Comparison of ENCODE assay signal across 8 cellular contexts in genomic region chr10:120514035-120514620, GRCh38. TPM values are rescaled to one million over a fixed set of nuclear protein-coding genes. Genes with fewer than 3 reads are reported as not detected.
A peak's percentile ranks its signal among the peaks of the same experiment; 100 is the strongest.
DNase-seq lines count a peak whose midpoint lies in the region; ATAC-seq, FAIRE-seq and TF ChIP-seq lines count a peak whose summit lies in the region.

No MANE protein-coding gene starts in this region.

- DNase-seq in EL = peak; percentile 43
- peak; percentile 8 to 34 for DNase-seq in Kasumi-1 (lab: John Stamatoyannopoulos, UW)
- DNase-seq in activated CD8-positive, alpha-beta T cell treated with anti-CD3 and anti-CD28 coated beads, Interleukin-2, amount 10 ng/mL, durations not matched to agents 7 days and 5 days = peak; percentile 57
- DNase-seq in HepG2 (ENCODE audit: low spot score) = peak; percentile 24
- DNase-seq in CD8-positive, alpha-beta memory T cell = no peak
- no peak for DNase-seq in gastrocnemius medialis
- no peak for DNase-seq in activated T-helper 1 cell treated with anti-CD3 and anti-CD28 coated beads, Interleukin-12 subunit alpha, Interleukin-12 subunit beta, Interleukin-2, Interleukin-4 antibody, amounts not matched to agents 30 ng/mL and 10 ng/mL and 1 ng/mL, durations not matched to agents 14 hours and 24 hours and 36 hours (ENCODE audit: low spot score)

- H3K27me3 Mint-ChIP-seq in activated CD8-positive, alpha-beta T cell treated with anti-CD3 and anti-CD28 coated beads, Interleukin-2, amount 10 ng/mL, durations not matched to agents 7 days and 5 days (ENCODE audit: low read depth) = no peaks in the 10 kb centered on the region
- H3K27me3 Mint-ChIP-seq in CD8-positive, alpha-beta memory T cell = no peaks in the 10 kb centered on the region
- H3K27me3 Mint-ChIP-seq in activated T-helper 1 cell treated with anti-CD3 and anti-CD28 coated beads, Interleukin-12 subunit alpha, Interleukin-12 subunit beta, Interleukin-2, Interleukin-4 antibody, amounts not matched to agents 30 ng/mL and 10 ng/mL and 1 ng/mL, durations not matched to agents 14 hours and 24 hours and 36 hours (ENCODE audit: insufficient read depth) = no peaks in the 10 kb centered on the region

- H3K27ac ChIP-seq in HepG2 (ENCODE audit: extremely low read length, insufficient read depth, low read length) (no peak overlapping the region), gastrocnemius medialis (no peak overlapping the region)
- no peak overlapping the region for H3K27ac ChIP-seq in CD8-positive, alpha-beta memory T cell (ENCODE audit: low read depth, low read length)

- CTCF ChIA-PET in activated CD8-positive, alpha-beta T cell treated with anti-CD3 and anti-CD28 coated beads, Interleukin-2, amount 10 ng/mL, durations not matched to agents 7 days and 5 days (lab: Charles Lee) = no interaction called here
- CTCF ChIA-PET in HepG2 (lab: Yijun Ruan, JAX; ENCODE audit: low intra/inter-chr PET ratio, low total read pairs) = no interaction called here
- CTCF ChIA-PET in CD8-positive, alpha-beta memory T cell (lab: Charles Lee) = no interaction called here

- H3K79me2 ChIP-seq in HepG2 (ENCODE audit: insufficient read depth, low read length) = no peaks in the 10 kb centered on the region

- TF ChIP-seq RAD21 in HepG2 (CRISPR knock-in tag; IDR thresholded peaks at IDR 0.05) = no peak

- no peaks in the 10 kb centered on the region for H4K20me1 ChIP-seq in HepG2 (ENCODE audit: insufficient read depth, low read length)

- TF ChIP-seq CTCF in HepG2 (CRISPR knock-in tag; IDR thresholded peaks at IDR 0.05) = no peak
- TF ChIP-seq CTCF in gastrocnemius medialis (IDR thresholded peaks at IDR 0.05 in 4 of 5, conservative IDR thresholded peaks at IDR 0.05 in 1 of 5) = no peak

- no peak overlapping the region for H3K4me3 Mint-ChIP-seq in activated CD8-positive, alpha-beta T cell treated with anti-CD3 and anti-CD28 coated beads, Interleukin-2, amount 10 ng/mL, durations not matched to agents 7 days and 5 days
- H3K4me3 Mint-ChIP-seq in CD8-positive, alpha-beta memory T cell = no peak overlapping the region
- no peak overlapping the region for H3K4me3 Mint-ChIP-seq in activated T-helper 1 cell treated with anti-CD3 and anti-CD28 coated beads, Interleukin-12 subunit alpha, Interleukin-12 subunit beta, Interleukin-2, Interleukin-4 antibody, amounts not matched to agents 30 ng/mL and 10 ng/mL and 1 ng/mL, durations not matched to agents 14 hours and 24 hours and 36 hours

- H3K9me3 ChIP-seq in HepG2 (ENCODE audit: low read length) = no peaks in the 10 kb centered on the region
- H3K9me3 ChIP-seq in CD8-positive, alpha-beta memory T cell (ENCODE audit: low read length) = no peaks in the 10 kb centered on the region
- no peaks in the 10 kb centered on the region for H3K9me3 ChIP-seq in gastrocnemius medialis

- intact Hi-C loops in HepG2 (cut with micrococcal nuclease; ENCODE audit: unreplicated experiment) = no loop called here
- intact Hi-C loops in gastrocnemius medialis (cut with DNase I; ENCODE audit: low total_unique reads) = no loop called here
- intact Hi-C loops in activated T-helper 1 cell treated with anti-CD3 and anti-CD28 coated beads, Interleukin-12 subunit alpha, Interleukin-12 subunit beta, Interleukin-2, Interleukin-4 antibody, amounts not matched to agents 30 ng/mL and 10 ng/mL and 1 ng/mL, durations not matched to agents 14 hours and 24 hours and 36 hours (cut with micrococcal nuclease) = no loop called here

- H3K36me3 Mint-ChIP-seq in activated CD8-positive, alpha-beta T cell treated with anti-CD3 and anti-CD28 coated beads, Interleukin-2, amount 10 ng/mL, durations not matched to agents 7 days and 5 days (ENCODE audit: low read depth) = no peaks in the 10 kb centered on the region
- H3K36me3 Mint-ChIP-seq in CD8-positive, alpha-beta memory T cell = no peaks in the 10 kb centered on the region
- no peaks in the 10 kb centered on the region for H3K36me3 Mint-ChIP-seq in activated T-helper 1 cell treated with anti-CD3 and anti-CD28 coated beads, Interleukin-12 subunit alpha, Interleukin-12 subunit beta, Interleukin-2, Interleukin-4 antibody, amounts not matched to agents 30 ng/mL and 10 ng/mL and 1 ng/mL, durations not matched to agents 14 hours and 24 hours and 36 hours (ENCODE audit: low read depth)

- POLR2A ChIA-PET in activated CD8-positive, alpha-beta T cell treated with anti-CD3 and anti-CD28 coated beads, Interleukin-2, amount 10 ng/mL, durations not matched to agents 7 days and 5 days (lab: Charles Lee) = no interaction called here
- POLR2A ChIA-PET in HepG2 (lab: Yijun Ruan, JAX) = no interaction called here
- POLR2A ChIA-PET in CD8-positive, alpha-beta memory T cell (lab: Charles Lee) = no interaction called here

- no peak for FAIRE-seq in HepG2 (lab: Jason Lieb, UNC)

- in situ Hi-C loops in HepG2 (cut with HindIII; ENCODE audit: extremely low pct_ligation_motif_present, low pct_unique_long_range_greater_than_20kb) = no loop called here
- in situ Hi-C loops in gastrocnemius medialis (cut with MboI; ENCODE audit: low sequenced_read_pairs in 4 of 4) = no loop called here

- no peak overlapping the region for H3K9ac ChIP-seq in HepG2 (ENCODE audit: insufficient read depth, low read depth, low read length)

- H3K4me1 ChIP-seq in HepG2 (ENCODE audit: insufficient read depth, low read length) (no peaks in the 10 kb centered on the region), gastrocnemius medialis (no peaks in the 10 kb centered on the region)
- no peaks in the 10 kb centered on the region for H3K4me1 ChIP-seq in CD8-positive, alpha-beta memory T cell (ENCODE audit: insufficient read depth, low read length)

- BruUV-seq in HepG2 (replicated peaks; lab: Mats Ljungman, UMichigan) = no TSS peak

- TF ChIP-seq POLR2A in HepG2 (IDR thresholded peaks at IDR 0.05; ENCODE audit: insufficient read depth in 1 of 2, low read depth in 2 of 2, low read length in 2 of 2) (no peak), gastrocnemius medialis (IDR thresholded peaks at IDR 0.05) (no peak)

- H3K4me2 ChIP-seq in HepG2 (ENCODE audit: low read depth, low read length) = no peak overlapping the region

- no peaks in the 10 kb centered on the region for H3K4me1 Mint-ChIP-seq in activated CD8-positive, alpha-beta T cell treated with anti-CD3 and anti-CD28 coated beads, Interleukin-2, amount 10 ng/mL, durations not matched to agents 7 days and 5 days (ENCODE audit: low read depth)
- no peaks in the 10 kb centered on the region for H3K4me1 Mint-ChIP-seq in CD8-positive, alpha-beta memory T cell
- H3K4me1 Mint-ChIP-seq in activated T-helper 1 cell treated with anti-CD3 and anti-CD28 coated beads, Interleukin-12 subunit alpha, Interleukin-12 subunit beta, Interleukin-2, Interleukin-4 antibody, amounts not matched to agents 30 ng/mL and 10 ng/mL and 1 ng/mL, durations not matched to agents 14 hours and 24 hours and 36 hours (ENCODE audit: low read depth) = no peaks in the 10 kb centered on the region

- H3K36me3 ChIP-seq in HepG2 (replicated peaks in 1 of 2; ENCODE audit: control insufficient read depth in 1 of 2, insufficient read depth in 2 of 2, low read length in 2 of 2) (no peaks in the 10 kb centered on the region), gastrocnemius medialis (no peaks in the 10 kb centered on the region)
- no peaks in the 10 kb centered on the region for H3K36me3 ChIP-seq in CD8-positive, alpha-beta memory T cell (ENCODE audit: insufficient read depth, low read length)

- no peak overlapping the region for H2AFZ ChIP-seq in HepG2 (ENCODE audit: low read length)

- H3K4me3 ChIP-seq in HepG2 (replicated peaks in 1 of 3; ENCODE audit: insufficient read depth in 1 of 3, low read depth in 2 of 3, low read length in 3 of 3) (no peak overlapping the region), gastrocnemius medialis (no peak overlapping the region)
- no peak overlapping the region for H3K4me3 ChIP-seq in CD8-positive, alpha-beta memory T cell (ENCODE audit: low read length)

- WGBS in HepG2 (ENCODE audit: low lambda C conversion rate) = 25% methylated on average over 11 of the region's 11 CpGs

- peak; percentile 47 for ATAC-seq in activated CD8-positive, alpha-beta T cell treated with anti-CD3 and anti-CD28 coated beads, Interleukin-2, amount 10 ng/mL, durations not matched to agents 7 days and 5 days
- ATAC-seq in HepG2 (peak; percentile 59; the same call in 2 of the 3 replicates), gastrocnemius medialis (no peak), HG02973 (IDR thresholded peaks at IDR 0.05; ENCODE audit: unreplicated experiment) (no peak)

- no peaks in the 10 kb centered on the region for H3K27me3 ChIP-seq in HepG2 (ENCODE audit: control insufficient read depth in 1 of 2, insufficient read depth in 2 of 2, low read length in 2 of 2)
- no peaks in the 10 kb centered on the region for H3K27me3 ChIP-seq in CD8-positive, alpha-beta memory T cell (ENCODE audit: insufficient read depth, low read length, poor library complexity, severe bottlenecking)
- H3K27me3 ChIP-seq in gastrocnemius medialis = no peaks in the 10 kb centered on the region

- H3K27ac Mint-ChIP-seq in activated CD8-positive, alpha-beta T cell treated with anti-CD3 and anti-CD28 coated beads, Interleukin-2, amount 10 ng/mL, durations not matched to agents 7 days and 5 days = no peak overlapping the region
- H3K27ac Mint-ChIP-seq in CD8-positive, alpha-beta memory T cell = no peak overlapping the region
- no peak overlapping the region for H3K27ac Mint-ChIP-seq in activated T-helper 1 cell treated with anti-CD3 and anti-CD28 coated beads, Interleukin-12 subunit alpha, Interleukin-12 subunit beta, Interleukin-2, Interleukin-4 antibody, amounts not matched to agents 30 ng/mL and 10 ng/mL and 1 ng/mL, durations not matched to agents 14 hours and 24 hours and 36 hours

- TF ChIP-seq EP300 in HepG2 (IDR thresholded peaks at IDR 0.05; ENCODE audit: low read depth in 2 of 2, low read length in 2 of 2) = no peak
- TF ChIP-seq EP300 in HepG2 (CRISPR knock-in tag; IDR thresholded peaks at IDR 0.05; ENCODE audit: borderline replicate concordance) = no peak

- no peaks in the 10 kb centered on the region for H3K9me3 Mint-ChIP-seq in activated CD8-positive, alpha-beta T cell treated with anti-CD3 and anti-CD28 coated beads, Interleukin-2, amount 10 ng/mL, durations not matched to agents 7 days and 5 days (ENCODE audit: insufficient read depth)
- peaks cover 0 to 2% (median 0%) of the 10 kb centered on the region in 5 donors for H3K9me3 Mint-ChIP-seq in CD8-positive, alpha-beta memory T cell
- H3K9me3 Mint-ChIP-seq in activated T-helper 1 cell treated with anti-CD3 and anti-CD28 coated beads, Interleukin-12 subunit alpha, Interleukin-12 subunit beta, Interleukin-2, Interleukin-4 antibody, amounts not matched to agents 30 ng/mL and 10 ng/mL and 1 ng/mL, durations not matched to agents 14 hours and 24 hours and 36 hours = no peaks in the 10 kb centered on the region

RNA-seq across cellular contexts. Expression of gene PLPP4, which starts 57.1 kb away (rescaled TPM):
- not detected for total RNA-seq in activated CD8-positive, alpha-beta T cell treated with anti-CD3 and anti-CD28 coated beads, Interleukin-2, amount 10 ng/mL, durations not matched to agents 7 days and 5 days
- total RNA-seq in HepG2 (2016; rRNA removed; fragmentation: Illumina TruSeq; extraction: Trizol) = not detected in 2 replicates
- not detected in 2 replicates for total RNA-seq in HepG2 (2016; cell fraction: cytosol; rRNA removed; fragmentation: Illumina TruSeq; extraction: Trizol; ENCODE audit: low read depth)
- not detected in 2 replicates for total RNA-seq in HepG2 (2016; cell fraction: insoluble cytoplasmic fraction; rRNA removed; fragmentation: Illumina TruSeq; extraction: Trizol)
- total RNA-seq in HepG2 (2016; cell fraction: membrane; rRNA removed; fragmentation: Illumina TruSeq; extraction: Trizol) = not detected in 2 replicates
- not detected in 2 replicates for total RNA-seq in HepG2 (2016; cell fraction: nucleus; rRNA removed; fragmentation: Illumina TruSeq; extraction: Trizol)
- polyA plus RNA-seq in HepG2 (2011; rRNA removed) = not detected in 2 replicates
- polyA plus RNA-seq in HepG2 (2011; cell fraction: cytosol; rRNA removed) = not detected in 2 replicates
- not detected in 2 replicates for polyA plus RNA-seq in HepG2 (2011; cell fraction: nucleus; rRNA removed)
- polyA plus RNA-seq in HepG2 (2012) = not detected in 2 replicates
- polyA plus RNA-seq in HepG2 (2016; cell fraction: cytosol; fragmentation: Illumina TruSeq; extraction: Trizol; ENCODE audit: low read depth) = not detected in 2 replicates
- not detected in 2 replicates for polyA plus RNA-seq in HepG2 (2016; cell fraction: insoluble cytoplasmic fraction; fragmentation: Illumina TruSeq; extraction: Trizol; ENCODE audit: low read depth)
- not detected in 2 replicates for polyA plus RNA-seq in HepG2 (2016; cell fraction: membrane; fragmentation: Illumina TruSeq; extraction: Trizol; ENCODE audit: low read depth)
- polyA plus RNA-seq in HepG2 (2016; cell fraction: nucleus; fragmentation: Illumina TruSeq; extraction: Trizol; ENCODE audit: insufficient read depth, low read depth) = not detected in 2 replicates
- not detected in 2 replicates for polyA minus RNA-seq in HepG2 (2011; rRNA and poly(A)+ RNA removed; ENCODE audit: low replicate concordance)
- polyA minus RNA-seq in HepG2 (2011; cell fraction: cytosol; rRNA and poly(A)+ RNA removed) = not detected in 2 replicates
- polyA minus RNA-seq in HepG2 (2011; cell fraction: nucleus; rRNA and poly(A)+ RNA removed) = not detected in 2 replicates
- not detected for total RNA-seq in CD8-positive, alpha-beta memory T cell
- polyA plus RNA-seq in CD8-positive, alpha-beta memory T cell = not detected
- not detected for total RNA-seq in gastrocnemius medialis
- total RNA-seq in activated T-helper 1 cell treated with anti-CD3 and anti-CD28 coated beads, Interleukin-12 subunit alpha, Interleukin-12 subunit beta, Interleukin-2, Interleukin-4 antibody, amounts not matched to agents 30 ng/mL and 10 ng/mL and 1 ng/mL, durations not matched to agents 14 hours and 24 hours and 36 hours = not detected in 2 replicates

Comparison
In these comparisons a context has a peak if more than half of its experiments do, and no peak if none do; other contexts are left out.
1. DNase-seq: peak in EL (single experiment), Kasumi-1 (2 of 2), activated CD8-positive, alpha-beta T cell treated with anti-CD3 and anti-CD28 coated beads, Interleukin-2, amount 10 ng/mL, durations not matched to agents 7 days and 5 days (single experiment) and HepG2 (single experiment); none in CD8-positive, alpha-beta memory T cell (0 of 5), gastrocnemius medialis (0 of 2) and activated T-helper 1 cell treated with anti-CD3 and anti-CD28 coated beads, Interleukin-12 subunit alpha, Interleukin-12 subunit beta, Interleukin-2, Interleukin-4 antibody, amounts not matched to agents 30 ng/mL and 10 ng/mL and 1 ng/mL, durations not matched to agents 14 hours and 24 hours and 36 hours (single experiment).
2. ATAC-seq: peak in activated CD8-positive, alpha-beta T cell treated with anti-CD3 and anti-CD28 coated beads, Interleukin-2, amount 10 ng/mL, durations not matched to agents 7 days and 5 days (single experiment) and HepG2 (single experiment); none in gastrocnemius medialis (0 of 2) and HG02973 (single experiment).